In genomic region chr2:240622631-240623235, GRCh38 we compare ENCODE assay signal across 10 cellular contexts. TPM values are rescaled to one million over a fixed set of nuclear protein-coding genes. Genes with fewer than 3 reads are reported as not detected.
DNase-seq lines count a peak whose midpoint lies in the region; ATAC-seq, FAIRE-seq and TF ChIP-seq lines count a peak whose summit lies in the region.
"Had no signal": no experiment of that assay in that cellular context is flagged by ENCODE, and none has a peak within 500 bp of the region (broad histone marks: within the 10 kb centered on the region; RNA-seq: fewer than 3 reads in every experiment).

No MANE protein-coding gene starts in this region.

- H3K27ac ChIP-seq in SJCRH30 (no peak overlapping the region), tibial nerve (no peak overlapping the region)
- H3K27ac ChIP-seq: SK-N-MC had no signal

- H3K4me1 Mint-ChIP-seq in CD14-positive monocyte (peaks cover 72% of the 10 kb centered on the region), natural killer cell (peaks cover 30 to 63% of the 10 kb centered on the region in 2 donors)

- H3K9me3 ChIP-seq in SJCRH30 (replicated peaks) (no peaks in the 10 kb centered on the region; the same call in 1 of the 2 replicates), tibial nerve (no peaks in the 10 kb centered on the region)

- H3K4me3 Mint-ChIP-seq in CD14-positive monocyte (peak overlapping the region in 1 of 2 donors; percentile 64), natural killer cell (peak overlapping the region; percentile 77)

- TF ChIP-seq EP300 in tibial nerve (IDR thresholded peaks at IDR 0.05) = no peak

- FAIRE-seq in HTR-8/SVneo (lab: Jason Lieb, UNC) = no peak

- H3K4me1 ChIP-seq in SJCRH30 (no peaks in the 10 kb centered on the region), tibial nerve (peaks cover 0 to 13% (median 5%) of the 10 kb centered on the region in 4 donors)

- H3K27me3 Mint-ChIP-seq in CD14-positive monocyte (ENCODE audit: low read depth in 3 of 3) = peaks cover 0 to 1% (median 0%) of the 10 kb centered on the region in 3 donors
- H3K27me3 Mint-ChIP-seq in natural killer cell (ENCODE audit: low read depth in 2 of 2) = no peaks in the 10 kb centered on the region

- TF ChIP-seq POLR2A in tibial nerve (IDR thresholded peaks at IDR 0.05) = no peak

- 53 to 72% methylated on average over 20 to 32 of the region's 34 CpGs for WGBS in tibial nerve, 2 donors

- H3K27ac Mint-ChIP-seq in CD14-positive monocyte (peak overlapping the region; percentile 3 to 94 (median 88)), natural killer cell (peak overlapping the region; percentile 91 to 95)

- DNase-seq in CD14-positive monocyte (ENCODE audit: low spot score) (peak; percentile 48), SJCRH30 (peak; percentile 47 to 54), natural killer cell (no peak), tibial nerve (ENCODE audit: low spot score in 2 of 2) (no peak), HTR-8/SVneo (ENCODE audit: insufficient read length, low spot score) (no peak), SIG-M5 (lab: John Stamatoyannopoulos, UW) (no peak)
- peak; percentile 46 for DNase-seq in activated gamma-delta T cell treated with anti-CD3 and anti-CD28 coated beads, Interleukin-2, amount 50 U/mL, for 16 hours (ENCODE audit: low read depth)

- H3K27me3 ChIP-seq in SJCRH30 = peaks cover 16% of the 10 kb centered on the region; the same call in 1 of the 2 replicates
- H3K27me3 ChIP-seq in tibial nerve = no peaks in the 10 kb centered on the region

- H3K36me3 Mint-ChIP-seq in CD14-positive monocyte (peaks cover 2 to 10% of the 10 kb centered on the region in 2 donors), natural killer cell (no peaks in the 10 kb centered on the region)

- H3K36me3 ChIP-seq in SJCRH30 (no peaks in the 10 kb centered on the region), tibial nerve (peaks cover 0 to 8% (median 0%) of the 10 kb centered on the region in 3 donors)

- H3K4me3 ChIP-seq in SJCRH30 (no peak overlapping the region), tibial nerve (no peak overlapping the region)
- H3K4me3 ChIP-seq: lung, SK-N-MC had no signal

- H3K9me3 Mint-ChIP-seq in CD14-positive monocyte (peaks cover 0 to 4% (median 2%) of the 10 kb centered on the region in 7 donors), natural killer cell (no peaks in the 10 kb centered on the region)

- TF ChIP-seq CTCF in CD14-positive monocyte (IDR thresholded peaks at IDR 0.05) (no peak), natural killer cell (IDR thresholded peaks at IDR 0.05) (no peak), tibial nerve (IDR thresholded peaks at IDR 0.05) (no peak)

- ATAC-seq in natural killer cell (peak in 2 of 3 donors; percentile 12 to 35), HG03439 (IDR thresholded peaks at IDR 0.05; ENCODE audit: unreplicated experiment) (no peak)

- intact Hi-C loops in CD14-positive monocyte (cut with micrococcal nuclease) = loop anchor here (2.0 to 5.0 kb wide), 2 partner anchors 35 to 36 kb away; partner anchors contain the start of gene CAPN10 (in 2 of the 2)
- intact Hi-C loops in natural killer cell (cut with micrococcal nuclease) = loop anchor here (5.0 kb wide), 2 partner anchors 35 to 65 kb away; no protein-coding TSS in a partner anchor

RNA-seq across cellular contexts. Expression of gene GPR35, which starts 2.5 kb away (rescaled TPM):
- polyA plus RNA-seq in CD14-positive monocyte = 10 to 100 TPM; 30.6 to 36.3 TPM
- 0.04 and 0.30 TPM in 2 replicates for total RNA-seq in SJCRH30 (2014; rRNA removed; shearing (Covaris generic))
- total RNA-seq in natural killer cell = 10 to 100 TPM; 10.6 to 19.7 (median 15.7) TPM
- 1 to 10 TPM in 3 of 4 donors, under 1 TPM in 1; 0.90 to 8.2 (median 2.0) TPM for total RNA-seq in tibial nerve

RNA-seq across cellular contexts. Expression of gene CAPN10, which starts 36.2 kb away (rescaled TPM):
- polyA plus RNA-seq in CD14-positive monocyte = 1 to 10 TPM; 7.3 to 7.4 TPM
- total RNA-seq in SJCRH30 (2014; rRNA removed; shearing (Covaris generic)) = 23.1 and 27.4 TPM in 2 replicates
- total RNA-seq in natural killer cell = 10 to 100 TPM; 69.3 to 95.1 (median 91.0) TPM
- 10 to 100 TPM; 28.0 to 66.3 (median 54.8) TPM for total RNA-seq in tibial nerve

RNA-seq across cellular contexts. Expression of gene RNPEPL1, which starts 54.4 kb away (rescaled TPM):
- polyA plus RNA-seq in CD14-positive monocyte = 10 to 100 TPM; 15.4 to 36.4 TPM
- 6.0 and 8.4 TPM in 2 replicates for total RNA-seq in SJCRH30 (2014; rRNA removed; shearing (Covaris generic))
- total RNA-seq in natural killer cell = 100 to 1,000 TPM; 145 to 167 (median 164) TPM
- 10 to 100 TPM; 55.3 to 90.6 (median 64.0) TPM for total RNA-seq in tibial nerve

RNA-seq across cellular contexts. Expression of gene AQP12B, which starts 60.0 kb away (rescaled TPM):
- not detected for polyA plus RNA-seq in CD14-positive monocyte
- total RNA-seq in SJCRH30 (2014; rRNA removed; shearing (Covaris generic)) = not detected in 2 replicates
- not detected for total RNA-seq in natural killer cell
- under 1 TPM in 1 of 4 donors, not detected in 3; 0.22 TPM for total RNA-seq in tibial nerve
- polyA plus RNA-seq: lung had no signal

Comparison
In these comparisons a context has a peak if more than half of its experiments do, and no peak if none do; other contexts are left out.
1. DNase-seq: peak in CD14-positive monocyte (single experiment), SJCRH30 (2 of 2) and activated gamma-delta T cell treated with anti-CD3 and anti-CD28 coated beads, Interleukin-2, amount 50 U/mL, for 16 hours (single experiment); none in natural killer cell (single experiment), tibial nerve (0 of 2), HTR-8/SVneo (single experiment) and SIG-M5 (single experiment).